In the genomic region with DNA sequence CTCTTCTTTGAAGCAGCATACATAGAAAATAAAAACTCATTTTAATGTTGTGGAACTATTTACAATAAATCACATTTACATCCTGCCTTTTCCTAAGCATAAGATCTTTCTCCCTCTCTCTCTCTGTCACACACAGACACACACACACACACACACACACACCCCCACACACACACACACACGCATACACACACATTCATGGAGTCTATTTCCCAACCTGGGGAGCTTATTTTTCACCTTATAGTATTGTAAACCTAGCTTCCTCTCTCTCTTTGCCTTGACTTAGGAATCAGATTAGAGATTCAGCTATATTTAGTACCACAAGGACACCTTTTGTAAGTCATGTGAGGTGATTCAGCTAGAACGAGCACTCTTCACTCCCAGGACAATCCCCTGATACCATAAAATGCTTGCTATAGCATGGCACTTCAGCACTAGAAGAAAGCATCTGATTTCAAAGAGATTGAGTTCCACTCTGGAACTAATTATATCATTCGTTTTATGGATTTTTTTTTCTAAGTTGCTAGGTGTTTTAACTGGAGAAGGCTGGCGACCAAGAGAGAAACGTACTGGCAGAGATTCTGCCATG, we compare ENCODE assay signal across 24 cellular contexts. TPM values are rescaled to one million over a fixed set of nuclear protein-coding genes. Genes with fewer than 3 reads are reported as not detected.
DNase-seq lines count a peak whose midpoint lies in the region; ATAC-seq and TF ChIP-seq lines count a peak whose summit lies in the region.
"Had no signal": no experiment of that assay in that cellular context is flagged by ENCODE, and none has a peak within 500 bp of the region (broad histone marks: within the 10 kb centered on the region; RNA-seq: fewer than 3 reads in every experiment).

No MANE protein-coding gene starts in this region.

- H3K9me3 ChIP-seq in hepatocyte (ENCODE audit: low read depth) (no peaks in the 10 kb centered on the region), thyroid gland (no peaks in the 10 kb centered on the region)
- H3K9me3 ChIP-seq: esophagus squamous epithelium had no signal

- peaks cover 37% of the 10 kb centered on the region for H3K4me1 Mint-ChIP-seq in WTC11

- CTCF ChIA-PET in WTC11 (lab: Charles Lee): no interaction called here

- H3K36me3 ChIP-seq in hepatocyte (replicated peaks; ENCODE audit: insufficient read depth, low read depth) (no peaks in the 10 kb centered on the region), thyroid gland (no peaks in the 10 kb centered on the region)
- H3K36me3 ChIP-seq: esophagus squamous epithelium had no signal

- H3K4me1 ChIP-seq in hepatocyte (ENCODE audit: insufficient read depth) (peaks cover 10% of the 10 kb centered on the region), thyroid gland (no peaks in the 10 kb centered on the region)

- no peak overlapping the region for H3K4me3 Mint-ChIP-seq in WTC11
- H3K4me3 Mint-ChIP-seq: activated CD4-positive, alpha-beta T cell treated with anti-CD3 and anti-CD28 coated beads, Interleukin-2, amount 10 ng/mL, durations not matched to agents 7 days and 5 days; naive B cell had no signal

- TF ChIP-seq CTCF in hepatocyte (IDR thresholded peaks at IDR 0.05; ENCODE audit: poor library complexity): no peak
- no peak for TF ChIP-seq CTCF in WTC11 (IDR thresholded peaks at IDR 0.05)
- TF ChIP-seq CTCF in thyroid gland (IDR thresholded peaks at IDR 0.05): no peak

- H3K79me2 ChIP-seq in hepatocyte: no peaks in the 10 kb centered on the region

- H3K36me3 Mint-ChIP-seq in WTC11: no peaks in the 10 kb centered on the region
- H3K36me3 Mint-ChIP-seq: naive B cell had no signal

- no peaks in the 10 kb centered on the region for H3K9me2 ChIP-seq in hepatocyte (replicated peaks; ENCODE audit: insufficient read depth)

- no peak for TF ChIP-seq POLR2A in thyroid gland (IDR thresholded peaks at IDR 0.05)

- no peak overlapping the region for H3K4me2 ChIP-seq in hepatocyte

- POLR2A ChIA-PET in WTC11 (lab: Charles Lee): no interaction called here

- H3K27me3 Mint-ChIP-seq in WTC11 (ENCODE audit: low read depth): peaks cover 37% of the 10 kb centered on the region

- no peak overlapping the region for H3K4me3 ChIP-seq in hepatocyte
- H3K4me3 ChIP-seq in thyroid gland (replicated peaks in 1 of 3): no peak overlapping the region
- H3K4me3 ChIP-seq: esophagus squamous epithelium had no signal

- 49% methylated on average over 5 of the region's 5 CpGs for WGBS in hepatocyte (ENCODE audit: low lambda C conversion rate, missing lambda C conversion rate)
- 73 to 78% methylated on average over 5 of the region's 5 CpGs for WGBS in thyroid gland, 2 donors

- DNase-seq in DMS79 treated with DMSO at 0.1 percent for 48 hours (lab: John Stamatoyannopoulos, UW) (peak; percentile 98), NCI-H1105 (lab: John Stamatoyannopoulos, UW) (peak; percentile 59), NCI-H2171 treated with DMSO at 0.1 percent for 48 hours (lab: John Stamatoyannopoulos, UW) (peak; percentile 74), hepatocyte (ENCODE audit: low spot score) (peak; percentile 27), WTC11 (ENCODE audit: low spot score) (no peak), thyroid gland (no peak)
- no peak for DNase-seq in stimulated activated CD4-positive, alpha-beta T cell treated with anti-CD3 and anti-CD28 coated beads, Interleukin-1b, Interleukin-23, amount 100 ng/mL, for 48 hours
- DNase-seq: activated CD4-positive, alpha-beta T cell treated with anti-CD3 and anti-CD28 coated beads, Interleukin-2, amount 10 ng/mL, durations not matched to agents 7 days and 5 days; activated CD8-positive, alpha-beta memory T cell treated with anti-CD3 and anti-CD28 coated beads, Interleukin-2, amount 50 U/mL, for 4 hours; activated effector memory CD4-positive, alpha-beta T cell treated with Interleukin-2 at 50 U/mL for 16 hours; C1 segment of cervical spinal cord; effector memory CD4-positive, alpha-beta T cell; esophagus squamous epithelium; GF-D8; Karpas-422; mesendoderm; naive B cell; NCI-H748 treated with DMSO at 0.1 percent for 48 hours; PC-3; SHP77; stimulated activated CD4-positive, alpha-beta T cell treated with anti-CD3 and anti-CD28 coated beads, Interleukin-2, amount 100 ng/mL, for 48 hours; stimulated activated naive CD4-positive, alpha-beta T cell treated with Interleukin-2 at 50 U/mL for 16 hours; T-helper 1 cell had no signal

- H2AFZ ChIP-seq in hepatocyte: no peak overlapping the region

- no peaks in the 10 kb centered on the region for H3K9me3 Mint-ChIP-seq in WTC11
- H3K9me3 Mint-ChIP-seq: activated CD4-positive, alpha-beta T cell treated with anti-CD3 and anti-CD28 coated beads, Interleukin-2, amount 10 ng/mL, durations not matched to agents 7 days and 5 days; naive B cell had no signal

- H3K27ac Mint-ChIP-seq in WTC11: no peak overlapping the region
- H3K27ac Mint-ChIP-seq: activated CD4-positive, alpha-beta T cell treated with anti-CD3 and anti-CD28 coated beads, Interleukin-2, amount 10 ng/mL, durations not matched to agents 7 days and 5 days; naive B cell had no signal

- H3K27me3 ChIP-seq in hepatocyte (peaks cover 12% of the 10 kb centered on the region), thyroid gland (no peaks in the 10 kb centered on the region)
- H3K27me3 ChIP-seq: esophagus squamous epithelium had no signal

- intact Hi-C loops in thyroid gland (cut with DNase I): loop anchor here (10.0 kb wide), 1 partner anchor 233 kb away; no protein-coding TSS in a partner anchor

- ATAC-seq in GM18907 (IDR thresholded peaks at IDR 0.05; ENCODE audit: unreplicated experiment) (no peak), WTC11 (no peak)
- ATAC-seq: PC-3 had no signal

- H3K27ac ChIP-seq in hepatocyte: peak overlapping the region; percentile 67
- no peak overlapping the region for H3K27ac ChIP-seq in thyroid gland
- H3K27ac ChIP-seq: esophagus squamous epithelium had no signal

- no peaks in the 10 kb centered on the region for H4K20me1 ChIP-seq in hepatocyte (ENCODE audit: insufficient read depth, poor library complexity, severe bottlenecking)

TF ChIP-seq in WTC11, 78 proteins besides CTCF, POLR2A, EP300 and RAD21 (continues in another document):
- TF ChIP-seq, protein P1, sequence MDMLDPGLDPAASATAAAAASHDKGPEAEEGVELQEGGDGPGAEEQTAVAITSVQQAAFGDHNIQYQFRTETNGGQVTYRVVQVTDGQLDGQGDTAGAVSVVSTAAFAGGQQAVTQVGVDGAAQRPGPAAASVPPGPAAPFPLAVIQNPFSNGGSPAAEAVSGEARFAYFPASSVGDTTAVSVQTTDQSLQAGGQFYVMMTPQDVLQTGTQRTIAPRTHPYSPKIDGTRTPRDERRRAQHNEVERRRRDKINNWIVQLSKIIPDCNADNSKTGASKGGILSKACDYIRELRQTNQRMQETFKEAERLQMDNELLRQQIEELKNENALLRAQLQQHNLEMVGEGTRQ (CRISPR knock-in tag; IDR thresholded peaks at IDR 0.05): no peak
- TF ChIP-seq, protein P2, sequence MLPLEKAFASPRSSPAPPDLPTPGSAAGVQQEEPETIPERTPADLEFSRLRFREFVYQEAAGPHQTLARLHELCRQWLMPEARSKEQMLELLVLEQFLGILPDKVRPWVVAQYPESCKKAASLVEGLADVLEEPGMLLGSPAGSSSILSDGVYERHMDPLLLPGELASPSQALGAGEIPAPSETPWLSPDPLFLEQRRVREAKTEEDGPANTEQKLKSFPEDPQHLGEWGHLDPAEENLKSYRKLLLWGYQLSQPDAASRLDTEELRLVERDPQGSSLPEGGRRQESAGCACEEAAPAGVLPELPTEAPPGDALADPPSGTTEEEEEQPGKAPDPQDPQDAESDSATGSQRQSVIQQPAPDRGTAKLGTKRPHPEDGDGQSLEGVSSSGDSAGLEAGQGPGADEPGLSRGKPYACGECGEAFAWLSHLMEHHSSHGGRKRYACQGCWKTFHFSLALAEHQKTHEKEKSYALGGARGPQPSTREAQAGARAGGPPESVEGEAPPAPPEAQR (CRISPR knock-in tag; IDR thresholded peaks at IDR 0.05): no peak
- TF ChIP-seq, protein P3, sequence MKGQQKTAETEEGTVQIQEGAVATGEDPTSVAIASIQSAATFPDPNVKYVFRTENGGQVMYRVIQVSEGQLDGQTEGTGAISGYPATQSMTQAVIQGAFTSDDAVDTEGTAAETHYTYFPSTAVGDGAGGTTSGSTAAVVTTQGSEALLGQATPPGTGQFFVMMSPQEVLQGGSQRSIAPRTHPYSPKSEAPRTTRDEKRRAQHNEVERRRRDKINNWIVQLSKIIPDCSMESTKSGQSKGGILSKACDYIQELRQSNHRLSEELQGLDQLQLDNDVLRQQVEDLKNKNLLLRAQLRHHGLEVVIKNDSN (CRISPR knock-in tag; IDR thresholded peaks at IDR 0.05): no peak
- no peak for TF ChIP-seq RORB (CRISPR knock-in tag; IDR thresholded peaks at IDR 0.05)
- TF ChIP-seq, protein P4, sequence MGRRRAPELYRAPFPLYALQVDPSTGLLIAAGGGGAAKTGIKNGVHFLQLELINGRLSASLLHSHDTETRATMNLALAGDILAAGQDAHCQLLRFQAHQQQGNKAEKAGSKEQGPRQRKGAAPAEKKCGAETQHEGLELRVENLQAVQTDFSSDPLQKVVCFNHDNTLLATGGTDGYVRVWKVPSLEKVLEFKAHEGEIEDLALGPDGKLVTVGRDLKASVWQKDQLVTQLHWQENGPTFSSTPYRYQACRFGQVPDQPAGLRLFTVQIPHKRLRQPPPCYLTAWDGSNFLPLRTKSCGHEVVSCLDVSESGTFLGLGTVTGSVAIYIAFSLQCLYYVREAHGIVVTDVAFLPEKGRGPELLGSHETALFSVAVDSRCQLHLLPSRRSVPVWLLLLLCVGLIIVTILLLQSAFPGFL (CRISPR knock-in tag; IDR thresholded peaks at IDR 0.05; ENCODE audit: borderline replicate concordance): no peak
- no peak for TF ChIP-seq PRRX2 (CRISPR knock-in tag; IDR thresholded peaks at IDR 0.05)
- TF ChIP-seq NR2C2 (CRISPR knock-in tag; IDR thresholded peaks at IDR 0.05): no peak
- no peak for TF ChIP-seq ZNF232 (CRISPR knock-in tag; IDR thresholded peaks at IDR 0.05)
- TF ChIP-seq, protein P5, sequence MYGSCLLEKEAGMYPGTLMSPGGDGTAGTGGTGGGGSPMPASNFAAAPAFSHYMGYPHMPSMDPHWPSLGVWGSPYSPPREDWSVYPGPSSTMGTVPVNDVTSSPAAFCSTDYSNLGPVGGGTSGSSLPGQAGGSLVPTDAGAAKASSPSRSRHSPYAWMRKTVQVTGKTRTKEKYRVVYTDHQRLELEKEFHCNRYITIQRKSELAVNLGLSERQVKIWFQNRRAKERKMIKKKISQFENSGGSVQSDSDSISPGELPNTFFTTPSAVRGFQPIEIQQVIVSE (CRISPR knock-in tag; IDR thresholded peaks at IDR 0.05; ENCODE audit: borderline replicate concordance): no peak
- no peak for TF ChIP-seq SP1 (CRISPR knock-in tag; conservative IDR thresholded peaks at IDR 0.05)
- TF ChIP-seq ELF4 (CRISPR knock-in tag; IDR thresholded peaks at IDR 0.05; ENCODE audit: low read depth): no peak

RNA-seq across cellular contexts. Expression of a gene that starts 23.6 kb away (rescaled TPM):
- total RNA-seq in hepatocyte (15.8 and 18.2 TPM in 2 replicates), WTC11 (2021) (17.2 to 18.0 TPM (median 17.8 TPM) in 3 replicates), thyroid gland (100 to 1,000 TPM in 3 of 4 donors, 10 to 100 TPM in 1; 91.0 to 153 (median 124) TPM)
- 12.4 and 19.3 TPM in 2 replicates for polyA plus RNA-seq in hepatocyte

Comparison
In these comparisons a context has a peak if more than half of its experiments do, and no peak if none do; other contexts are left out.
1. DNase-seq: peak in DMS79 treated with DMSO at 0.1 percent for 48 hours (single experiment), NCI-H1105 (single experiment), NCI-H2171 treated with DMSO at 0.1 percent for 48 hours (single experiment) and hepatocyte (single experiment); none in WTC11 (single experiment), stimulated activated CD4-positive, alpha-beta T cell treated with anti-CD3 and anti-CD28 coated beads, Interleukin-1b, Interleukin-23, amount 100 ng/mL, for 48 hours (single experiment) and thyroid gland (0 of 2).